In genomic region chr17:81034168-81034777, GRCh38 we compare ENCODE assay signal across 1 cellular context.
TF ChIP-seq lines count a peak whose summit lies in the region.

No MANE protein-coding gene starts in this region.

TF ChIP-seq in H1, 55 proteins besides CTCF, POLR2A, EP300 and RAD21 (continued from another document):
- TF ChIP-seq FOSL1 (IDR thresholded peaks at IDR 0.05; ENCODE audit: insufficient read depth, low read depth, low read length) (no peak), GTF2F1 (IDR thresholded peaks at IDR 0.05; ENCODE audit: borderline replicate concordance, low read depth, low read length) (no peak)
